ENCODE assay signal across 1 cellular context in genomic region chr15:96337354-96337990, GRCh38.
TF ChIP-seq lines count a peak whose summit lies in the region.

No MANE protein-coding gene starts in this region.

TF ChIP-seq in K562, 482 proteins besides CTCF, POLR2A, EP300 and RAD21 (continued from another document):
- TF ChIP-seq ZBTB40 (IDR thresholded peaks at IDR 0.05) (no peak), ZBTB40 (CRISPR knock-in tag; IDR thresholded peaks at IDR 0.05) (no peak), SUPT5H (IDR thresholded peaks at IDR 0.05) (no peak), TEAD4 (IDR thresholded peaks at IDR 0.05; ENCODE audit: low read length) (no peak), TEAD4 (CRISPR knock-in tag; IDR thresholded peaks at IDR 0.05; ENCODE audit: borderline replicate concordance) (no peak), RREB1 (CRISPR knock-in tag; IDR thresholded peaks at IDR 0.05) (no peak), TARDBP (IDR thresholded peaks at IDR 0.05) (no peak), TFAM (CRISPR knock-in tag; conservative IDR thresholded peaks at IDR 0.05) (no peak)
